Comparison of ENCODE assay signal across 1 cellular context in the genomic region with DNA sequence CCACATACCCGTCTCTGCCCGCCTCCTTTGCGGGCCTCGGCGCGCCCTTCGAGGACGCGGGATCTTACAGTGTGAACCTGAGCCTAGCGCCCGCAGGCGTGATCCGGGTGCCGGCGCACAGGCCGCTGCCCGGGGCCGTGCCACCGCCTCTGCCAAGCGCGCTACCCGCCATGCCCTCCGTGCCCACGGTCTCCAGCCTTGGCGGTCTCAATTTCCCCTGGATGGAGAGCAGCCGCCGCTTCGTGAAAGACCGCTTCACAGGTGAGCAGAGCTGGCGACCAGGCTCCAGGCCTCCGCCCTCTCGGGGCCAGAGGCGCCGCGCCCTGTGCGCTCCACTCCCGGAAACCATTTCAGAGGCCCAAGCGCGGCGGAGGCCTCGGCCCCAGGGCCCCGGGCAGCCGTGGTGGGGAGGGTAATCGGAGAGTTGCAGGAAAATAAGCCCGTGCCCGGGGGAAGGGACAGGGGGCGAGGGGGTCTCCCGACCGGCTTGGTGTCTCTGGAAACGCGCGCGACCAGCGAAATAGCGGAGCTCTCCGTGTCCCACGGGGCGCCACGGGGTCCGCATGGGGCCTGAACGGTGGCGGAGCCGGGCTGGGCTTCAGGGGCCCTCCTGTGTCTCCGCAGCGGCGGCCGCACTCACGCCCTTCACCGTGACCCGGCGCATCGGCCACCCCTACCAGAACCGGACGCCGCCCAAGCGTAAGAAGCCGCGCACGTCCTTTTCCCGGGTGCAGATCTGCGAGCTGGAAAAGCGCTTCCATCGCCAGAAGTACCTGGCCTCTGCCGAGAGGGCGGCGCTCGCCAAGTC.
TF ChIP-seq lines count a peak whose summit lies in the region.

No MANE protein-coding gene starts in this region.

TF ChIP-seq in endothelial cell of umbilical vein, 7 proteins besides CTCF, POLR2A, EP300 and RAD21 (continued from another document):
- no peak for TF ChIP-seq MYC (IDR thresholded peaks at IDR 0.05; ENCODE audit: low read depth, low read length)
- TF ChIP-seq EZH2 (IDR thresholded peaks at IDR 0.05; ENCODE audit: borderline replicate concordance, low read depth, low read length, severe bottlenecking): peak; percentile 74
